In genomic region chr5:3299441-3299840, GRCh38 we compare ENCODE assay signal across 6 cellular contexts.
"Had no signal": no experiment of that assay in that cellular context is flagged by ENCODE, and none has a peak within 500 bp of the region (broad histone marks: within the 10 kb centered on the region; RNA-seq: fewer than 3 reads in every experiment).

No MANE protein-coding gene starts in this region.

- H3K4me1 Mint-ChIP-seq: IgD-negative memory B cell had no signal

- H3K27ac ChIP-seq: HL-60 had no signal

- DNase-seq: IMR-90, KBM-7 had no signal

- H3K4me3 Mint-ChIP-seq: IgD-negative memory B cell had no signal

- H3K4me3 ChIP-seq: K562 had no signal

- ATAC-seq: HepG2, K562 had no signal
